8 cellular contexts compared by ENCODE assay signal in the genomic region with DNA sequence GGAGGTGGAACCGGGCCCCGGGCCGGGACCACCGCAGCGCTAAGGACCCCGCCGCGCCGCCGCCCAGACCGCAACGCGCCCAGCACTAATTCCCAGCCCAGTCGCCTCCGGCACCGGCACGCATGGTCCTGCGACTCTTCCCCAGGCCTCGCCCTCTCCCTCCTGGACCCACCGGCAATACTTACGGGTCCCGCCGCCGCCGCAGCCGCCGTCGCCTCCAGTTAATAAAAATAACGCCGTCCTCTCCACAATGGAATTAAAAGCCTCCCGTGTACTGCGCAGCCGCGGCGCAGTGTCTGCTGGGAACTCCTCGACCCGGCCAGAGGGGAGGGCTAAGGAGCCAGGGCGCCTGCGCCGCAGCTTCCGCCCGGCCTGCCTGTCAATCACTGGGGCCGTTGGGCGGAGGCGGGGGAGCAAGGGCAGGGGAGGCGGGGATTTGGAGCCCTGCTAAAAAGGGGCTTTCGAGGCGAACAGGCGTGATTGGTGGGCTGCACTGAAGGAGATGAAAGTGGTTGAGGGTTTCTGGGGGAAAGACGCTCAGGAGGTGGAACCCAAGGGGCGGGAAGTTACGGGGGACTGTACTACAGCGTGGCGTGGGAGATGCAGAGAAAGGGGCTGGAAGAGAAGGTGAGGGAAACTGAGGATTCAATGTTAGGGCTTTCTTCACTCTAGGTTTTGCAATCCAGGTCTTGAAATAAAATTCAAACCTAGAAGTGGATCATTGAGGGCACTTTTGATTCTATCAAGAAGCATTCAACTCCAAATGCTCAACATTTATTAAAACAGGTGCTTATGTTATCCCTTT. TPM values are rescaled to one million over a fixed set of nuclear protein-coding genes. Genes with fewer than 3 reads are reported as not detected.
A peak's percentile ranks its signal among the peaks of the same experiment; 100 is the strongest.
DNase-seq lines count a peak whose midpoint lies in the region; ATAC-seq and TF ChIP-seq lines count a peak whose summit lies in the region.

A gene with protein sequence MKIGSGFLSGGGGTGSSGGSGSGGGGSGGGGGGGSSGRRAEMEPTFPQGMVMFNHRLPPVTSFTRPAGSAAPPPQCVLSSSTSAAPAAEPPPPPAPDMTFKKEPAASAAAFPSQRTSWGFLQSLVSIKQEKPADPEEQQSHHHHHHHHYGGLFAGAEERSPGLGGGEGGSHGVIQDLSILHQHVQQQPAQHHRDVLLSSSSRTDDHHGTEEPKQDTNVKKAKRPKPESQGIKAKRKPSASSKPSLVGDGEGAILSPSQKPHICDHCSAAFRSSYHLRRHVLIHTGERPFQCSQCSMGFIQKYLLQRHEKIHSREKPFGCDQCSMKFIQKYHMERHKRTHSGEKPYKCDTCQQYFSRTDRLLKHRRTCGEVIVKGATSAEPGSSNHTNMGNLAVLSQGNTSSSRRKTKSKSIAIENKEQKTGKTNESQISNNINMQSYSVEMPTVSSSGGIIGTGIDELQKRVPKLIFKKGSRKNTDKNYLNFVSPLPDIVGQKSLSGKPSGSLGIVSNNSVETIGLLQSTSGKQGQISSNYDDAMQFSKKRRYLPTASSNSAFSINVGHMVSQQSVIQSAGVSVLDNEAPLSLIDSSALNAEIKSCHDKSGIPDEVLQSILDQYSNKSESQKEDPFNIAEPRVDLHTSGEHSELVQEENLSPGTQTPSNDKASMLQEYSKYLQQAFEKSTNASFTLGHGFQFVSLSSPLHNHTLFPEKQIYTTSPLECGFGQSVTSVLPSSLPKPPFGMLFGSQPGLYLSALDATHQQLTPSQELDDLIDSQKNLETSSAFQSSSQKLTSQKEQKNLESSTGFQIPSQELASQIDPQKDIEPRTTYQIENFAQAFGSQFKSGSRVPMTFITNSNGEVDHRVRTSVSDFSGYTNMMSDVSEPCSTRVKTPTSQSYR (minus strand): TSS at position 276 of the 805 bp plus-strand sequence. CDS start 331 bp downstream, outside the sequence.

- peak; percentile 77 for TF ChIP-seq POLR2A in GM19193 (IDR thresholded peaks at IDR 0.05; ENCODE audit: extremely low read depth, insufficient read depth, insufficient read length)

- ATAC-seq in HG03432 (IDR thresholded peaks at IDR 0.05; ENCODE audit: unreplicated experiment) = peak; percentile 98
- ATAC-seq in activated CD4-positive, CD25-positive, alpha-beta regulatory T cell treated with anti-CD3 and anti-CD28 coated beads, Interleukin-2, amount 50 U/mL, for 24 hours = peak; percentile 97 to 99

- DNase-seq in Ammon's horn (ENCODE audit: low spot score) (peak; percentile 96), NCI-H460 (ENCODE audit: extremely low read depth, low read depth) (peak; percentile 94), cerebellar cortex (ENCODE audit: low spot score) (peak; percentile 92), islet precursor cell (peak; percentile 99)
- DNase-seq in stimulated activated CD4-positive, alpha-beta T cell treated with anti-CD3 and anti-CD28 coated beads, Interleukin-12 subunit alpha, Interleukin-12 subunit beta, amount 100 ng/mL, for 4 hours = peak; percentile 92

RNA-seq across cellular contexts. Expression of the gene that starts here (rescaled TPM):
- total RNA-seq in NCI-H460 (2014; rRNA removed; shearing (Covaris generic)) = 19.0 and 21.7 TPM in 2 replicates
- polyA plus RNA-seq in NCI-H460 (2014; cell fraction: nucleus; rRNA removed) = 10.0 and 15.5 TPM in 2 replicates

Comparison
In these comparisons a context has a peak if more than half of its experiments do, and no peak if none do; other contexts are left out.
1. Peak in every context shown above with its lines: DNase-seq and ATAC-seq.